ENCODE assay signal across 8 cellular contexts in genomic region chr13:113947321-113948033, GRCh38. TPM values are rescaled to one million over a fixed set of nuclear protein-coding genes. Genes with fewer than 3 reads are reported as not detected.
DNase-seq lines count a peak whose midpoint lies in the region; ATAC-seq and TF ChIP-seq lines count a peak whose summit lies in the region.

No MANE protein-coding gene starts in this region.

- H3K27me3 ChIP-seq in heart left ventricle (no peaks in the 10 kb centered on the region), gastrocnemius medialis (no peaks in the 10 kb centered on the region)

- no peak overlapping the region for H3K4me3 ChIP-seq in GM12864 (ENCODE audit: low read depth, low read length)
- H3K4me3 ChIP-seq in heart left ventricle = no peak overlapping the region
- no peak overlapping the region for H3K4me3 ChIP-seq in gastrocnemius medialis

- 65 to 87% (median 73%) methylated on average over 13 to 17 of the region's 17 CpGs for WGBS in heart left ventricle, 4 donors

- no peaks in the 10 kb centered on the region for H3K9me3 ChIP-seq in heart left ventricle
- no peaks in the 10 kb centered on the region for H3K9me3 ChIP-seq in gastrocnemius medialis

- in situ Hi-C loops in gastrocnemius medialis (cut with MboI; ENCODE audit: low sequenced_read_pairs in 4 of 4) = no loop called here

- DNase-seq in GM12864 (ENCODE audit: low read depth) (no peak), heart left ventricle (peak in 4 of 5 donors; percentile 54 to 73 (median 64)), gastrocnemius medialis (peak in 1 of 2 donors; percentile 62), DMS153 (lab: John Stamatoyannopoulos, UW) (no peak)
- DNase-seq in stimulated activated CD4-positive, alpha-beta T cell treated with anti-CD3 and anti-CD28 coated beads, Interleukin-2, amount 100 ng/mL, for 48 hours = no peak

- H3K27ac ChIP-seq in VCaP = no peak overlapping the region
- H3K27ac ChIP-seq in heart left ventricle = no peak overlapping the region
- H3K27ac ChIP-seq in gastrocnemius medialis = no peak overlapping the region

- no peak for TF ChIP-seq POLR2A in heart left ventricle (IDR thresholded peaks at IDR 0.05)
- TF ChIP-seq POLR2A in gastrocnemius medialis (IDR thresholded peaks at IDR 0.05) = no peak

- intact Hi-C loops in heart left ventricle (cut with DNase I) (loop anchor here in 9 of 10 donors (1.0 to 5.0 kb wide), 4 partner anchors 130 to 131 kb away; no protein-coding TSS in a partner anchor), gastrocnemius medialis (cut with DNase I; ENCODE audit: low total_unique reads) (loop anchor here (1.0 kb wide), 1 partner anchor 130 kb away; no protein-coding TSS in a partner anchor)

- TF ChIP-seq CTCF in GM12864 (IDR thresholded peaks at IDR 0.05; ENCODE audit: low read depth, low read length, missing control alignments) (peak; percentile 25), VCaP (conservative IDR thresholded peaks at IDR 0.05) (peak; percentile 27; the same call in 1 of the 2 replicates), heart left ventricle (IDR thresholded peaks at IDR 0.05) (peak; percentile 44 to 75 (median 70)), gastrocnemius medialis (IDR thresholded peaks at IDR 0.05 in 4 of 5, conservative IDR thresholded peaks at IDR 0.05 in 1 of 5) (peak; percentile 74 to 87 (median 78))

- H3K36me3 ChIP-seq in heart left ventricle = no peaks in the 10 kb centered on the region
- H3K36me3 ChIP-seq in gastrocnemius medialis = no peaks in the 10 kb centered on the region

- H3K4me1 ChIP-seq in heart left ventricle (peaks cover 0 to 20% (median 10%) of the 10 kb centered on the region in 12 donors), gastrocnemius medialis (peaks cover 7 to 9% of the 10 kb centered on the region in 2 donors)

- peak; percentile 16 to 53 (median 38) for ATAC-seq in heart left ventricle
- peak; percentile 53 to 77 for ATAC-seq in gastrocnemius medialis
- no peak for ATAC-seq in HG03135 (IDR thresholded peaks at IDR 0.05; ENCODE audit: unreplicated experiment)
- no peak for ATAC-seq in HG02571 (IDR thresholded peaks at IDR 0.05; ENCODE audit: unreplicated experiment)

RNA-seq across cellular contexts. Expression of gene C13orf46, which starts 26.4 kb away (rescaled TPM):
- total RNA-seq in heart left ventricle (1 to 10 TPM in 1 of 9 donors, under 1 TPM in 7, not detected in 1; 0.07 to 3.1 (median 0.43) TPM), gastrocnemius medialis (under 1 TPM in 3 of 4 donors, not detected in 1; 0.10 to 0.69 (median 0.15) TPM)
- under 1 TPM; 0.15 to 0.18 TPM for polyA plus RNA-seq in heart left ventricle

Comparison
In these comparisons a context has a peak if more than half of its experiments do, and no peak if none do; other contexts are left out.
1. DNase-seq: peak in heart left ventricle (4 of 5); none in GM12864 (single experiment), stimulated activated CD4-positive, alpha-beta T cell treated with anti-CD3 and anti-CD28 coated beads, Interleukin-2, amount 100 ng/mL, for 48 hours (0 of 2) and DMS153 (single experiment).
2. CTCF ChIP-seq: peak in every context shown above with its lines; median percentile 78 in gastrocnemius medialis; 70 in heart left ventricle; 27 in VCaP; 25 in GM12864.
3. ATAC-seq: peak in heart left ventricle (4 of 4) and gastrocnemius medialis (2 of 2); none in HG03135 (single experiment) and HG02571 (single experiment).